Comparison of ENCODE assay signal across 24 cellular contexts in genomic region chr3:187628169-187628568, GRCh38. TPM values are rescaled to one million over a fixed set of nuclear protein-coding genes. Genes with fewer than 3 reads are reported as not detected.
DNase-seq lines count a peak whose midpoint lies in the region; TF ChIP-seq lines count a peak whose summit lies in the region.
"Had no signal": no experiment of that assay in that cellular context is flagged by ENCODE, and none has a peak within 500 bp of the region (broad histone marks: within the 10 kb centered on the region; RNA-seq: fewer than 3 reads in every experiment).

No MANE protein-coding gene starts in this region.

- H3K4me2 ChIP-seq in Karpas-422 (ENCODE audit: low read depth, low read length, poor library complexity, severe bottlenecking) = peak overlapping the region; percentile 51

- H2AFZ ChIP-seq in Karpas-422 (ENCODE audit: low read length) = no peak overlapping the region; the same call in 1 of the 2 replicates
- H2AFZ ChIP-seq: GM23248 had no signal

- DNase-seq in DMS53 (lab: John Stamatoyannopoulos, UW) (peak; percentile 34), DMS53 treated with DMSO at 0.1 percent for 48 hours (lab: John Stamatoyannopoulos, UW; ENCODE audit: unreplicated experiment) (no peak), Karpas-422 (peak; percentile 82), NT2/D1 (ENCODE audit: low read depth, low spot score) (peak; percentile 66), left kidney (ENCODE audit: low read depth, low spot score) (peak; percentile 81), SKM-1 (lab: John Stamatoyannopoulos, UW; ENCODE audit: unreplicated experiment) (no peak), lower leg skin (ENCODE audit: low spot score in 2 of 2) (no peak), T-helper 2 cell (no peak)
- DNase-seq: activated effector memory CD4-positive, alpha-beta T cell treated with anti-CD3 and anti-CD28 coated beads, Interleukin-2, amount 50 U/mL, for 16 hours; BE2C; brain microvascular endothelial cell; cortex of kidney; foreskin fibroblast; GM23248; hippocampal formation; left cardiac atrium; NCI-H2227 treated with DMSO at 0.1 percent for 48 hours; Right ventricle myocardium superior; spleen; stimulated activated CD4-positive, alpha-beta T cell treated with anti-CD3 and anti-CD28 coated beads, Interleukin-4, amount 100 ng/mL, for 4 hours had no signal

- H3K9me2 ChIP-seq in Karpas-422 (replicated peaks; ENCODE audit: insufficient read depth, low read length) = no peaks in the 10 kb centered on the region

- no peak for TF ChIP-seq CTCF in lower leg skin (IDR thresholded peaks at IDR 0.05)

- no peaks in the 10 kb centered on the region for H3K79me2 ChIP-seq in Karpas-422 (ENCODE audit: low read length)

- 35 to 40% methylated on average over 3 of the region's 3 CpGs for WGBS in lower leg skin, 2 donors

- H3K9ac ChIP-seq in Karpas-422 (ENCODE audit: low read length) (no peak overlapping the region), NT2/D1 (ENCODE audit: insufficient read length, low read depth) (no peak overlapping the region)
- H3K9ac ChIP-seq: GM23248 had no signal

- no peaks in the 10 kb centered on the region for H4K20me1 ChIP-seq in Karpas-422 (ENCODE audit: insufficient read depth, low read depth, low read length)

- no peaks in the 10 kb centered on the region for H3K9me3 ChIP-seq in Karpas-422 (ENCODE audit: low read length)
- H3K9me3 ChIP-seq in NT2/D1 (ENCODE audit: insufficient read depth, low read length) = no peaks in the 10 kb centered on the region
- H3K9me3 ChIP-seq: BE2C, spleen had no signal

- TF ChIP-seq POLR2A in lower leg skin (IDR thresholded peaks at IDR 0.05) = no peak

- H3K4me3 ChIP-seq in Karpas-422 (ENCODE audit: low read length) = peak overlapping the region; percentile 2; the same call in 1 of the 2 replicates
- H3K4me3 ChIP-seq in NT2/D1 (ENCODE audit: insufficient read length, low read depth) = no peak overlapping the region
- no peak overlapping the region for H3K4me3 ChIP-seq in lower leg skin (ENCODE audit: low read depth, poor library complexity, severe bottlenecking)
- H3K4me3 ChIP-seq: GM23248, spleen had no signal

- H3K36me3 ChIP-seq in Karpas-422 (ENCODE audit: insufficient read depth, low read length) = no peaks in the 10 kb centered on the region
- H3K36me3 ChIP-seq in NT2/D1 (ENCODE audit: insufficient read depth, insufficient read length, low read length) = no peaks in the 10 kb centered on the region
- H3K36me3 ChIP-seq: BE2C, brain microvascular endothelial cell, spleen had no signal

- H3K4me1 ChIP-seq in Karpas-422 (ENCODE audit: low read length) = peaks cover 15% of the 10 kb centered on the region
- H3K4me1 ChIP-seq in NT2/D1 (ENCODE audit: insufficient read depth, insufficient read length) = no peaks in the 10 kb centered on the region
- H3K4me1 ChIP-seq: BE2C, spleen had no signal

- no peaks in the 10 kb centered on the region for H3K27me3 ChIP-seq in Karpas-422 (ENCODE audit: low read length)
- peaks cover 4% of the 10 kb centered on the region for H3K27me3 ChIP-seq in NT2/D1 (ENCODE audit: insufficient read depth, insufficient read length)
- H3K27me3 ChIP-seq: BE2C, brain microvascular endothelial cell had no signal

- intact Hi-C loops in lower leg skin (cut with DNase I; ENCODE audit: low total_unique reads) = no loop called here

- H3K27ac ChIP-seq in Karpas-422 (ENCODE audit: low read length) = no peak overlapping the region
- H3K27ac ChIP-seq: 22Rv1, brain microvascular endothelial cell, GM23248, spleen had no signal

RNA-seq across cellular contexts. Expression of gene SST, which starts 42.0 kb away (rescaled TPM):
- total RNA-seq in Karpas-422 (2014; rRNA removed; shearing (Covaris generic); ENCODE audit: low replicate concordance) = not detected in 2 replicates
- total RNA-seq in lower leg skin = not detected
- total RNA-seq: GM23248; HepG2; left cardiac atrium; Right ventricle myocardium superior; spleen; subcutaneous adipose tissue; T-helper 1 cell treated with Interleukin-12 subunit alpha and Interleukin-12 subunit beta and Interleukin-4 antibody, amounts not matched to agents 30 ng/mL and 1 ng/mL, for 36 hours had no signal

Comparison
In these comparisons a context has a peak if more than half of its experiments do, and no peak if none do; other contexts are left out.
1. DNase-seq: peak in DMS53 (single experiment), Karpas-422 (single experiment), NT2/D1 (single experiment) and left kidney (single experiment); none in DMS53 treated with DMSO at 0.1 percent for 48 hours (single experiment), SKM-1 (single experiment), lower leg skin (0 of 2) and T-helper 2 cell (0 of 5).